1 cellular context compared by ENCODE assay signal in genomic region chr12:21814327-21814726, GRCh38.
A peak's percentile ranks its signal among the peaks of the same experiment; 100 is the strongest.
TF ChIP-seq lines count a peak whose summit lies in the region.

No MANE protein-coding gene starts in this region.

TF ChIP-seq in HepG2, 621 proteins besides CTCF, POLR2A, EP300 and RAD21 (continued from another document):
- no peak for TF ChIP-seq ZNF280B (CRISPR knock-in tag; IDR thresholded peaks at IDR 0.05; ENCODE audit: borderline replicate concordance)
- no peak for TF ChIP-seq SALL1 (CRISPR knock-in tag; IDR thresholded peaks at IDR 0.05)
- no peak; the same call in 1 of the 2 replicates for TF ChIP-seq FOXO1 (CRISPR knock-in tag; IDR thresholded peaks at IDR 0.05)
- no peak for TF ChIP-seq ZNF567 (CRISPR knock-in tag; IDR thresholded peaks at IDR 0.05; ENCODE audit: borderline replicate concordance)
- peak; percentile 79 for TF ChIP-seq ZNF317 (CRISPR knock-in tag; IDR thresholded peaks at IDR 0.05)
- 0 out of 2 replicates have a peak, but pooled peaks have one; percentile 17 for TF ChIP-seq ARID5B (CRISPR knock-in tag; IDR thresholded peaks at IDR 0.05)
- no peak for TF ChIP-seq DNMT3B (CRISPR knock-in tag; conservative IDR thresholded peaks at IDR 0.05)
- no peak for TF ChIP-seq SIN3B (IDR thresholded peaks at IDR 0.05; ENCODE audit: low read length)
- peak; percentile 22; the same call in 1 of the 2 replicates for TF ChIP-seq AHDC1 (CRISPR knock-in tag; IDR thresholded peaks at IDR 0.05; ENCODE audit: borderline replicate concordance)
- TF ChIP-seq GMEB1 (CRISPR knock-in tag; IDR thresholded peaks at IDR 0.05; ENCODE audit: borderline replicate concordance), result no peak
- TF ChIP-seq NFATC3 (CRISPR knock-in tag; IDR thresholded peaks at IDR 0.05), result no peak
- TF ChIP-seq ZNF18 (CRISPR knock-in tag; IDR thresholded peaks at IDR 0.05; ENCODE audit: insufficient replicate concordance), result no peak
